14 cellular contexts compared by ENCODE assay signal in the genomic region with DNA sequence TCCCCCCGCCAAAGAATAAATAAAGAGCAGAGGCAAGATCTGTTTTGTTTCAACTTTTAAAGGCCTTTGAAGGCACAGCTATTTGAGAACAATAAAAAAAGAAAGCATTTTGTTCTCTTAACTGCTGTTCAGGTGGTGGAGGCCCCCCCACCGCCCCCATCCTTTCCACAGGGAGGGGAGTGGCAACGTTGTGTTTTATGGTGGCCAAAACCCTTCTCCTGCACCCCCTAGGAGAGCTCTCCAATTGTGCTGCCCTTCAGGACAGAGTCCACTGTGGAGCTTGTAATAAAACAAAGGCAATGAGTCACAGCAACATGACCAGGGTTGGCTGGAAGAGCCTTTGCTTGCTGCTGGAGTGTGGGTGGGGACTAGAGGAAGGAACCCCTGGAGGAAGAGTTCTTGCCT.
A peak's percentile ranks its signal among the peaks of the same experiment; 100 is the strongest.
DNase-seq lines count a peak whose midpoint lies in the region; ATAC-seq and TF ChIP-seq lines count a peak whose summit lies in the region.
"Had no signal": no experiment of that assay in that cellular context is flagged by ENCODE, and none has a peak within 500 bp of the region (broad histone marks: within the 10 kb centered on the region; RNA-seq: fewer than 3 reads in every experiment).

No MANE protein-coding gene starts in this region.

- ATAC-seq in heart left ventricle (peak in 3 of 4 donors; percentile 36 to 73 (median 61)), gastroesophageal sphincter (no peak)
- ATAC-seq: stimulated activated naive CD8-positive, alpha-beta T cell treated with anti-CD3 and anti-CD28 coated beads, Interleukin-15, Interleukin-2, amounts not matched to agents 100 U/mL and 50 U/mL, for 24 hours had no signal

- H3K9me3 ChIP-seq in heart left ventricle (no peaks in the 10 kb centered on the region), vagina (no peaks in the 10 kb centered on the region), gastroesophageal sphincter (no peaks in the 10 kb centered on the region)

- in situ Hi-C loops in astrocyte of the spinal cord (cut with HindIII; ENCODE audit: low sequenced_read_pairs): no loop called here

- H3K27ac ChIP-seq in heart left ventricle: peak overlapping the region in 1 of 12 donors; percentile 61
- peak overlapping the region; percentile 66 for H3K27ac ChIP-seq in vagina
- H3K27ac ChIP-seq in gastroesophageal sphincter: no peak overlapping the region
- H3K27ac ChIP-seq: cardiac muscle cell had no signal

- TF ChIP-seq CTCF in heart left ventricle (IDR thresholded peaks at IDR 0.05): no peak
- no peak for TF ChIP-seq CTCF in astrocyte of the spinal cord (IDR thresholded peaks at IDR 0.05; ENCODE audit: low read depth, low read length)
- TF ChIP-seq CTCF in kidney epithelial cell (IDR thresholded peaks at IDR 0.05; ENCODE audit: insufficient read depth, low read length, poor library complexity, severe bottlenecking): no peak
- TF ChIP-seq CTCF in vagina (IDR thresholded peaks at IDR 0.05): no peak
- TF ChIP-seq CTCF in gastroesophageal sphincter (IDR thresholded peaks at IDR 0.05): no peak

- TF ChIP-seq POLR2A in heart left ventricle (IDR thresholded peaks at IDR 0.05) (no peak), vagina (IDR thresholded peaks at IDR 0.05) (no peak), gastroesophageal sphincter (IDR thresholded peaks at IDR 0.05) (no peak)

- H3K36me3 ChIP-seq in heart left ventricle: no peaks in the 10 kb centered on the region
- H3K36me3 ChIP-seq in kidney epithelial cell (ENCODE audit: control insufficient read depth, insufficient read depth, low read length): no peaks in the 10 kb centered on the region
- H3K36me3 ChIP-seq in vagina: no peaks in the 10 kb centered on the region
- no peaks in the 10 kb centered on the region for H3K36me3 ChIP-seq in gastroesophageal sphincter
- H3K36me3 ChIP-seq in H7 (replicated peaks; ENCODE audit: control insufficient read depth, insufficient read depth, low read length): no peaks in the 10 kb centered on the region
- H3K36me3 ChIP-seq: cardiac muscle cell had no signal

- 63 to 70% (median 67%) methylated on average over 3 of the region's 3 CpGs for WGBS in heart left ventricle, 4 donors
- 50 to 60% methylated on average over 1 of the region's 3 CpGs for WGBS in gastroesophageal sphincter (ENCODE audit: low coverage in 1 of 2), 2 donors

- H3K27me3 ChIP-seq in heart left ventricle (no peaks in the 10 kb centered on the region), kidney epithelial cell (ENCODE audit: control insufficient read depth, insufficient read depth, low read length) (no peaks in the 10 kb centered on the region), vagina (no peaks in the 10 kb centered on the region), gastroesophageal sphincter (no peaks in the 10 kb centered on the region), H7 (ENCODE audit: control insufficient read depth, insufficient read depth, low read length) (no peaks in the 10 kb centered on the region)
- H3K27me3 ChIP-seq: cardiac muscle cell had no signal

- peak in 2 of 5 donors; percentile 22 to 41 for DNase-seq in heart left ventricle
- no peak for DNase-seq in cardiac septum (ENCODE audit: low spot score)
- peak; percentile 77 for DNase-seq in astrocyte of the spinal cord (ENCODE audit: low read depth, low spot score)
- DNase-seq in kidney epithelial cell (ENCODE audit: low read depth): peak; percentile 38
- no peak for DNase-seq in vagina (ENCODE audit: extremely low spot score in 2 of 2)
- no peak for DNase-seq in activated CD4-positive, alpha-beta T cell treated with anti-CD3 and anti-CD28 coated beads, Interleukin-2, amount 50 U/mL, for 4 hours
- no peak for DNase-seq in H7
- DNase-seq: head of caudate nucleus; NCI-H1105; NCI-H774; stimulated activated naive CD8-positive, alpha-beta T cell treated with anti-CD3 and anti-CD28 coated beads, Interleukin-15, Interleukin-2, amounts not matched to agents 100 U/mL and 50 U/mL, for 24 hours; T-helper 2 cell had no signal

- H3K4me1 ChIP-seq in heart left ventricle: no peaks in the 10 kb centered on the region
- H3K4me1 ChIP-seq in vagina: peaks cover 18% of the 10 kb centered on the region
- peaks cover 0 to 5% (median 0%) of the 10 kb centered on the region in 3 donors for H3K4me1 ChIP-seq in gastroesophageal sphincter

- TF ChIP-seq EP300 in gastroesophageal sphincter (IDR thresholded peaks at IDR 0.05): no peak

- no peak overlapping the region for H3K4me3 ChIP-seq in heart left ventricle
- H3K4me3 ChIP-seq in astrocyte of the spinal cord (ENCODE audit: low read depth, low read length): no peak overlapping the region
- no peak overlapping the region for H3K4me3 ChIP-seq in kidney epithelial cell (ENCODE audit: low read depth, low read length)
- H3K4me3 ChIP-seq in vagina: no peak overlapping the region
- H3K4me3 ChIP-seq in gastroesophageal sphincter: no peak overlapping the region
- H3K4me3 ChIP-seq in H7 (ENCODE audit: insufficient read depth, low read depth, low read length): no peak overlapping the region
- H3K4me3 ChIP-seq: cardiac muscle cell had no signal

- intact Hi-C loops in heart left ventricle (cut with DNase I) (loop anchor here in 1 of 10 donors (10.0 kb wide), 1 partner anchor 125 kb away; no protein-coding TSS in a partner anchor), cardiac septum (cut with DNase I) (no loop called here), vagina (cut with DNase I) (no loop called here)

Comparison
In these comparisons a context has a peak if more than half of its experiments do, and no peak if none do; other contexts are left out.
1. DNase-seq: peak in astrocyte of the spinal cord (single experiment) and kidney epithelial cell (single experiment); none in cardiac septum (single experiment), vagina (0 of 2), activated CD4-positive, alpha-beta T cell treated with anti-CD3 and anti-CD28 coated beads, Interleukin-2, amount 50 U/mL, for 4 hours (0 of 2) and H7 (single experiment).